18 cellular contexts compared by ENCODE assay signal in the genomic region with DNA sequence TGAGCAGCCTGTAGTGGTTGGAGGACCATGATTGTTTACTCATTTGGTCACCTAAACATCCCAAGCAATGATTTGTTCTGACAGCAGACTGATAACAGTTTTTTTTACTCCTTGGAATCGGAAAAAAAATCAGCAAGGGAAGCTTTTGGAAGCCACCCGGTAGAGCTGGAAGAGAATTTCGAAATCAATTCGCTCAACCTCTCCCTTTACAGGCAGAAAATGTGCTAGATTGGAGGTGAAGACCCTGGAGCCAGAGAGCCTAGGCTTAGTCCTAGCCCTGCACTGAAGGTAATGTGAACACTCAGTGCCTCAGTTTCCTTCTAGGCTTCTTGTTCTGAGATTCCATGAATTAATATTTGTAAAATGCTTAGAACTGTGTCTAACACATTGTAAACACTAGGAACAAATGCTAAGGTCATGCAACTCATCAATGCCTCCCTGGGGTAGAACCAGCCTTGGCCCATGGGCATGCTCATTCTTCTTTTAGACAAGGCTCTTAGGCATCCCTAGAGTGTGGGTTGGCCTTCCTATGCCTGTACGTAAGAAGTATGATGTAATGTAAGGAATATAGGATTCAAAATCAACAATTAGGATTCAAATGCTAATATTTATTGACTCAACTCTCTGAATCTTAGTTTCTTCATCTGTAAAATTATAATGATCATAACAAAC. TPM values are rescaled to one million over a fixed set of nuclear protein-coding genes. Genes with fewer than 3 reads are reported as not detected.
"Had no signal": no experiment of that assay in that cellular context is flagged by ENCODE, and none has a peak within 500 bp of the region (broad histone marks: within the 10 kb centered on the region; RNA-seq: fewer than 3 reads in every experiment).

No MANE protein-coding gene starts in this region.

- H3K4me3 Mint-ChIP-seq: activated CD4-positive, alpha-beta memory T cell treated with anti-CD3 and anti-CD28 coated beads, Interleukin-2, amount 10 ng/mL, durations not matched to agents 7 days and 5 days; activated naive CD8-positive, alpha-beta T cell; immature natural killer cell had no signal

- H3K27me3 Mint-ChIP-seq: activated CD4-positive, alpha-beta memory T cell treated with anti-CD3 and anti-CD28 coated beads, Interleukin-2, amount 10 ng/mL, durations not matched to agents 7 days and 5 days had no signal

- H3K36me3 ChIP-seq: lower lobe of right lung, ovary, stomach, thoracic aorta had no signal

- H3K36me3 Mint-ChIP-seq: activated naive CD8-positive, alpha-beta T cell; immature natural killer cell; mesothelial cell of epicardium had no signal

- H3K9me3 Mint-ChIP-seq: activated CD4-positive, alpha-beta memory T cell treated with anti-CD3 and anti-CD28 coated beads, Interleukin-2, amount 10 ng/mL, durations not matched to agents 7 days and 5 days; immature natural killer cell; mesothelial cell of epicardium; neural crest cell had no signal

- H3K27ac Mint-ChIP-seq: activated CD4-positive, alpha-beta memory T cell treated with anti-CD3 and anti-CD28 coated beads, Interleukin-2, amount 10 ng/mL, durations not matched to agents 7 days and 5 days; activated naive CD8-positive, alpha-beta T cell; immature natural killer cell; mesothelial cell of epicardium had no signal

- ATAC-seq: esophagus mucosa, lower lobe of right lung had no signal

- H3K9me3 ChIP-seq: lower lobe of right lung, ovary, stomach, thoracic aorta had no signal

- H3K27me3 ChIP-seq: ovary, stomach had no signal

- H3K27ac ChIP-seq: lower lobe of right lung, ovary, stomach, thoracic aorta had no signal

- DNase-seq: activated CD4-positive, alpha-beta memory T cell treated with anti-CD3 and anti-CD28 coated beads, Interleukin-2, amount 10 ng/mL, durations not matched to agents 7 days and 5 days; activated CD4-positive, alpha-beta T cell treated with anti-CD3 and anti-CD28 coated beads for 1 hour; activated gamma-delta T cell; activated T-cell treated with anti-CD3 and anti-CD28 coated beads, Interleukin-2, amount 50 U/mL, for 48 hours; aorta; foreskin fibroblast; glutamatergic neuron; immature natural killer cell; lower lobe of right lung; ovary; stimulated activated CD4-positive, alpha-beta T cell treated with anti-CD3 and anti-CD28 coated beads, Interleukin-4, amount 100 ng/mL, for 4 hours; stomach had no signal

- FAIRE-seq: bronchial epithelial cell had no signal

- H3K4me3 ChIP-seq: lower lobe of right lung, ovary, stomach, thoracic aorta had no signal

- H3K4me1 Mint-ChIP-seq: activated CD4-positive, alpha-beta memory T cell treated with anti-CD3 and anti-CD28 coated beads, Interleukin-2, amount 10 ng/mL, durations not matched to agents 7 days and 5 days; immature natural killer cell; mesothelial cell of epicardium; neural crest cell had no signal

RNA-seq across cellular contexts. Expression of a gene that starts 52.7 kb away (rescaled TPM):
- polyA plus RNA-seq: immature natural killer cell had no signal
